ENCODE assay signal across 8 cellular contexts in the genomic region with DNA sequence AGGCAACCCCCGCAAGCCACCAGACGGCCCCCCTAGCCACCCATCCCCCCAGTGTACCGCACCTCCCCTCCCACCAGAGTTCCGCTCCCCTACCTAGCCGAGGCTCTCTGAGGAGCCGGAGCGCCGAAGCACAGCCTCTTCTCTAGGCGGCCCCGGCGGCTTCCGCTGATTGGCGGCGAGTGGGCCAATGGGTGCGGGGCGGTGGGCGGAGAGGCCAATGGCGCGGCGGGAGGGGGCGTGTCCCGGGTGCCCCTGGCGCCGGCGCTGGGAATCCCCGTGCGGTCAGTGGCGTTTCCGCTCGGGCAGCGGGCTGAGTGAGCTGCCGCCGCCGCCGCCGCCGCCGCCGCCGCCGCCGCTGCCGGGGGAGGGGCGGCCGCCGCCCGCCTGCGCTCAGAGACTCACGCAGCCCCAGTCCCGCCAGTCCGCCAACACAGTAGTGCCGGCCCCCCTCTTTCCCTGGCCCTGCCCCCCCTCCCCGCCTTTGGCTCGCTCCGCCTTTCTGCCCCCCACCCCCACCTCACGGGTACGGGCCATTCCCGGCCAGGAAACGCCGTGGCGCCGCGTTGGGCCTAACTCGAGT. TPM values are rescaled to one million over a fixed set of nuclear protein-coding genes. Genes with fewer than 3 reads are reported as not detected.
DNase-seq lines count a peak whose midpoint lies in the region; ATAC-seq, FAIRE-seq and TF ChIP-seq lines count a peak whose summit lies in the region.

A gene with protein sequence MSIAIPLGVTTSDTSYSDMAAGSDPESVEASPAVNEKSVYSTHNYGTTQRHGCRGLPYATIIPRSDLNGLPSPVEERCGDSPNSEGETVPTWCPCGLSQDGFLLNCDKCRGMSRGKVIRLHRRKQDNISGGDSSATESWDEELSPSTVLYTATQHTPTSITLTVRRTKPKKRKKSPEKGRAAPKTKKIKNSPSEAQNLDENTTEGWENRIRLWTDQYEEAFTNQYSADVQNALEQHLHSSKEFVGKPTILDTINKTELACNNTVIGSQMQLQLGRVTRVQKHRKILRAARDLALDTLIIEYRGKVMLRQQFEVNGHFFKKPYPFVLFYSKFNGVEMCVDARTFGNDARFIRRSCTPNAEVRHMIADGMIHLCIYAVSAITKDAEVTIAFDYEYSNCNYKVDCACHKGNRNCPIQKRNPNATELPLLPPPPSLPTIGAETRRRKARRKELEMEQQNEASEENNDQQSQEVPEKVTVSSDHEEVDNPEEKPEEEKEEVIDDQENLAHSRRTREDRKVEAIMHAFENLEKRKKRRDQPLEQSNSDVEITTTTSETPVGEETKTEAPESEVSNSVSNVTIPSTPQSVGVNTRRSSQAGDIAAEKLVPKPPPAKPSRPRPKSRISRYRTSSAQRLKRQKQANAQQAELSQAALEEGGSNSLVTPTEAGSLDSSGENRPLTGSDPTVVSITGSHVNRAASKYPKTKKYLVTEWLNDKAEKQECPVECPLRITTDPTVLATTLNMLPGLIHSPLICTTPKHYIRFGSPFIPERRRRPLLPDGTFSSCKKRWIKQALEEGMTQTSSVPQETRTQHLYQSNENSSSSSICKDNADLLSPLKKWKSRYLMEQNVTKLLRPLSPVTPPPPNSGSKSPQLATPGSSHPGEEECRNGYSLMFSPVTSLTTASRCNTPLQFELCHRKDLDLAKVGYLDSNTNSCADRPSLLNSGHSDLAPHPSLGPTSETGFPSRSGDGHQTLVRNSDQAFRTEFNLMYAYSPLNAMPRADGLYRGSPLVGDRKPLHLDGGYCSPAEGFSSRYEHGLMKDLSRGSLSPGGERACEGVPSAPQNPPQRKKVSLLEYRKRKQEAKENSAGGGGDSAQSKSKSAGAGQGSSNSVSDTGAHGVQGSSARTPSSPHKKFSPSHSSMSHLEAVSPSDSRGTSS (N-terminal part only) (plus strand): TSS at position 285 of the 580 bp plus-strand sequence. CDS start 31,324 bp downstream, outside the sequence.

- peaks cover 84% of the 10 kb centered on the region for H3K79me2 ChIP-seq in KMS-11 (ENCODE audit: insufficient read depth, low read depth)

- H3K4me1 ChIP-seq in KMS-11 (ENCODE audit: low read depth, poor library complexity, severe bottlenecking): peaks cover 60% of the 10 kb centered on the region
- H3K4me1 ChIP-seq in esophagus squamous epithelium: peaks cover 43 to 77% (median 55%) of the 10 kb centered on the region in 3 donors

- H3K36me3 ChIP-seq in KMS-11 (ENCODE audit: insufficient read depth) (0 out of 2 replicates have a peak, but pooled peaks cover 4% of the 10 kb centered on the region), esophagus squamous epithelium (peaks cover 0 to 20% (median 0%) of the 10 kb centered on the region in 3 donors)

- TF ChIP-seq CTCF in KMS-11 (conservative IDR thresholded peaks at IDR 0.05; ENCODE audit: low read depth, low read length): no peak
- peak in 1 of 6 experiments; percentile 12 for TF ChIP-seq CTCF in esophagus squamous epithelium (IDR thresholded peaks at IDR 0.05)

- peak within 1 kb of the TSS; percentile 82 for H3K4me3 ChIP-seq in KMS-11 (IDR thresholded peaks at IDR 0.05; ENCODE audit: insufficient read depth, low read depth, low read length)
- H3K4me3 ChIP-seq in esophagus squamous epithelium: peak within 1 kb of the TSS; percentile 62 to 97 (median 86)

- intact Hi-C loops in esophagus squamous epithelium (cut with DNase I): no loop called here

- peak within 1 kb of the TSS; percentile 92 for H3K4me2 ChIP-seq in KMS-11

- WGBS in esophagus squamous epithelium, 2 donors: 10% methylated on average over 2 of the region's 64 CpGs; no CpG with 5 or more reads in 1 of the 2 donors

- DNase-seq in DMS79 treated with DMSO at 0.1 percent for 48 hours (lab: John Stamatoyannopoulos, UW) (peak; percentile 67), RCC 7860 (ENCODE audit: low spot score) (peak; percentile 84), activated T-helper 1 cell treated with Interleukin-2 at 50 U/mL for 16 hours (ENCODE audit: low read depth) (peak; percentile 99), esophagus squamous epithelium (lab: John Stamatoyannopoulos, UW) (peak; percentile 94), myocyte (ENCODE audit: low read depth) (peak; percentile 98)
- DNase-seq in stimulated activated CD8-positive, alpha-beta memory T cell treated with anti-CD3 and anti-CD28 coated beads, Interleukin-7, amount 100 ng/mL, for 48 hours (ENCODE audit: extremely low read depth in 1 of 2, low read depth in 1 of 2): peak; percentile 97 to 98

- peaks cover 27% of the 10 kb centered on the region for H4K20me1 ChIP-seq in KMS-11 (ENCODE audit: insufficient read depth)

- H3K9me3 ChIP-seq in esophagus squamous epithelium: no peaks in the 10 kb centered on the region

- H3K27me3 ChIP-seq in KMS-11 (ENCODE audit: insufficient read depth, low read depth) (no peaks in the 10 kb centered on the region), esophagus squamous epithelium (no peaks in the 10 kb centered on the region)

- H2AFZ ChIP-seq in KMS-11 (ENCODE audit: low read depth): no peak within 1 kb of the TSS

- peak within 1 kb of the TSS; percentile 96 for H3K27ac ChIP-seq in KMS-11
- H3K27ac ChIP-seq in esophagus squamous epithelium: peak within 1 kb of the TSS; percentile 96 to 100 (median 100)

- TF ChIP-seq POLR2A in esophagus squamous epithelium (IDR thresholded peaks at IDR 0.05): peak in 3 of 4 donors; percentile 90 to 95 (median 91)

- FAIRE-seq in RCC 7860 (lab: Jason Lieb, UNC): no peak

- ATAC-seq in GM21786 (IDR thresholded peaks at IDR 0.05; ENCODE audit: unreplicated experiment): peak; percentile 37

- H3K9ac ChIP-seq in KMS-11: peak within 1 kb of the TSS; percentile 94

RNA-seq across cellular contexts. Expression of the gene that starts here (rescaled TPM):
- total RNA-seq in esophagus squamous epithelium: 10 to 100 TPM; 41.8 to 89.3 (median 54.4) TPM
- 83.2 and 98.4 TPM in 2 replicates for total RNA-seq in myocyte
- polyA plus RNA-seq in myocyte (2012): 66.0 TPM

Comparison
In these comparisons a context has a peak if more than half of its experiments do, and no peak if none do; other contexts are left out.
1. Peak in every context shown above with its lines: DNase-seq, ATAC-seq, H3K4me3 ChIP-seq and H3K27ac ChIP-seq.